In genomic region chr14:69543341-69544249, GRCh38 we compare ENCODE assay signal across 8 cellular contexts. TPM values are rescaled to one million over a fixed set of nuclear protein-coding genes. Genes with fewer than 3 reads are reported as not detected.
DNase-seq lines count a peak whose midpoint lies in the region; ATAC-seq lines count a peak whose summit lies in the region.
"Had no signal": no experiment of that assay in that cellular context is flagged by ENCODE, and none has a peak within 500 bp of the region (broad histone marks: within the 10 kb centered on the region; RNA-seq: fewer than 3 reads in every experiment).

No MANE protein-coding gene starts in this region.

- no peak overlapping the region for H3K4me3 ChIP-seq in MG63
- H3K4me3 ChIP-seq: tibial nerve had no signal

- H3K36me3 ChIP-seq in MG63: no peaks in the 10 kb centered on the region
- H3K36me3 ChIP-seq: tibial nerve had no signal

- H3K4me3 Mint-ChIP-seq in activated CD8-positive, alpha-beta memory T cell treated with anti-CD3 and anti-CD28 coated beads, Interleukin-2, amount 10 ng/mL, durations not matched to agents 7 days and 5 days: no peak overlapping the region
- H3K4me3 Mint-ChIP-seq in stimulated activated naive B cell treated with anti-CD40 and anti-IgM and Interleukin-4, amounts not matched to agents 10 μg/mL and 1 μg/mL and 100 μg/mL, for 72 hours: no peak overlapping the region

- H3K27ac Mint-ChIP-seq in activated CD8-positive, alpha-beta memory T cell treated with anti-CD3 and anti-CD28 coated beads, Interleukin-2, amount 10 ng/mL, durations not matched to agents 7 days and 5 days: peak overlapping the region; percentile 25
- no peak overlapping the region for H3K27ac Mint-ChIP-seq in stimulated activated naive B cell treated with anti-CD40 and anti-IgM and Interleukin-4, amounts not matched to agents 10 μg/mL and 1 μg/mL and 100 μg/mL, for 72 hours

- intact Hi-C loops in left ventricle myocardium superior (cut with micrococcal nuclease): no loop called here

- no peaks in the 10 kb centered on the region for H3K9me3 ChIP-seq in MG63
- H3K9me3 ChIP-seq: tibial nerve had no signal

- H3K27me3 ChIP-seq in MG63: no peaks in the 10 kb centered on the region

- CTCF ChIA-PET in activated CD8-positive, alpha-beta memory T cell treated with anti-CD3 and anti-CD28 coated beads, Interleukin-2, amount 10 ng/mL, durations not matched to agents 7 days and 5 days (lab: Charles Lee): interaction anchor here (0.8 to 1.5 kb wide), 2 partner anchors 30 to 484 kb away, joined by 3 to 4 read pairs; no protein-coding TSS in a partner anchor

- peak; percentile 93 for ATAC-seq in activated CD8-positive, alpha-beta memory T cell treated with anti-CD3 and anti-CD28 coated beads, Interleukin-2, amount 10 ng/mL, durations not matched to agents 7 days and 5 days
- ATAC-seq in left ventricle myocardium superior: peak; percentile 23
- ATAC-seq in stimulated activated naive B cell treated with anti-CD40 and anti-IgM and Interleukin-4, amounts not matched to agents 10 μg/mL and 1 μg/mL and 100 μg/mL, for 72 hours (replicated peaks): peak; percentile 45 to 57
- ATAC-seq in HG02938 (IDR thresholded peaks at IDR 0.05; ENCODE audit: unreplicated experiment): no peak

- H3K4me1 Mint-ChIP-seq in activated CD8-positive, alpha-beta memory T cell treated with anti-CD3 and anti-CD28 coated beads, Interleukin-2, amount 10 ng/mL, durations not matched to agents 7 days and 5 days: peaks cover 22% of the 10 kb centered on the region
- peaks cover 5 to 16% of the 10 kb centered on the region in 2 donors for H3K4me1 Mint-ChIP-seq in stimulated activated naive B cell treated with anti-CD40 and anti-IgM and Interleukin-4, amounts not matched to agents 10 μg/mL and 1 μg/mL and 100 μg/mL, for 72 hours

- no peaks in the 10 kb centered on the region for H3K9me3 Mint-ChIP-seq in activated CD8-positive, alpha-beta memory T cell treated with anti-CD3 and anti-CD28 coated beads, Interleukin-2, amount 10 ng/mL, durations not matched to agents 7 days and 5 days (ENCODE audit: low read depth)
- H3K9me3 Mint-ChIP-seq in stimulated activated naive B cell treated with anti-CD40 and anti-IgM and Interleukin-4, amounts not matched to agents 10 μg/mL and 1 μg/mL and 100 μg/mL, for 72 hours: no peaks in the 10 kb centered on the region

- DNase-seq in ELF-1 (ENCODE audit: low read depth, low spot score) (peak; percentile 23), MG63 (peak; percentile 80), left ventricle myocardium superior (peak; percentile 37), middle frontal gyrus (ENCODE audit: extremely low spot score, low spot score) (no peak)
- DNase-seq in activated CD8-positive, alpha-beta memory T cell treated with anti-CD3 and anti-CD28 coated beads, Interleukin-2, amount 10 ng/mL, durations not matched to agents 7 days and 5 days: peak; percentile 86
- no peak for DNase-seq in stimulated activated naive B cell treated with anti-CD40 and anti-IgM and Interleukin-4, amounts not matched to agents 10 μg/mL and 1 μg/mL and 100 μg/mL, for 72 hours

- H3K27me3 Mint-ChIP-seq in activated CD8-positive, alpha-beta memory T cell treated with anti-CD3 and anti-CD28 coated beads, Interleukin-2, amount 10 ng/mL, durations not matched to agents 7 days and 5 days: peaks cover 38% of the 10 kb centered on the region
- H3K27me3 Mint-ChIP-seq in stimulated activated naive B cell treated with anti-CD40 and anti-IgM and Interleukin-4, amounts not matched to agents 10 μg/mL and 1 μg/mL and 100 μg/mL, for 72 hours: peaks cover 41 to 67% of the 10 kb centered on the region in 2 donors

- H3K36me3 Mint-ChIP-seq in activated CD8-positive, alpha-beta memory T cell treated with anti-CD3 and anti-CD28 coated beads, Interleukin-2, amount 10 ng/mL, durations not matched to agents 7 days and 5 days: no peaks in the 10 kb centered on the region
- H3K36me3 Mint-ChIP-seq in stimulated activated naive B cell treated with anti-CD40 and anti-IgM and Interleukin-4, amounts not matched to agents 10 μg/mL and 1 μg/mL and 100 μg/mL, for 72 hours: no peaks in the 10 kb centered on the region

RNA-seq across cellular contexts. Expression of gene CCDC177, which starts 31.1 kb away (rescaled TPM):
- total RNA-seq in MG63 (2014; rRNA removed; shearing (Covaris generic); ENCODE audit: low replicate concordance): not detected in 2 replicates
- not detected for total RNA-seq in activated CD8-positive, alpha-beta memory T cell treated with anti-CD3 and anti-CD28 coated beads, Interleukin-2, amount 10 ng/mL, durations not matched to agents 7 days and 5 days
- not detected for total RNA-seq in left ventricle myocardium superior
- total RNA-seq: tibial nerve had no signal

RNA-seq across cellular contexts. Expression of gene PLEKHD1, which starts 59.1 kb away (rescaled TPM):
- total RNA-seq in MG63 (2014; rRNA removed; shearing (Covaris generic); ENCODE audit: low replicate concordance): not detected in 2 replicates
- total RNA-seq in activated CD8-positive, alpha-beta memory T cell treated with anti-CD3 and anti-CD28 coated beads, Interleukin-2, amount 10 ng/mL, durations not matched to agents 7 days and 5 days: under 1 TPM; 0.05 to 0.12 TPM
- total RNA-seq in left ventricle myocardium superior: 0.37 TPM
- total RNA-seq: tibial nerve had no signal

Comparison
In these comparisons a context has a peak if more than half of its experiments do, and no peak if none do; other contexts are left out.
1. DNase-seq: peak in ELF-1 (single experiment), MG63 (single experiment), activated CD8-positive, alpha-beta memory T cell treated with anti-CD3 and anti-CD28 coated beads, Interleukin-2, amount 10 ng/mL, durations not matched to agents 7 days and 5 days (single experiment) and left ventricle myocardium superior (single experiment); none in stimulated activated naive B cell treated with anti-CD40 and anti-IgM and Interleukin-4, amounts not matched to agents 10 μg/mL and 1 μg/mL and 100 μg/mL, for 72 hours (single experiment) and middle frontal gyrus (single experiment).